9 cellular contexts compared by ENCODE assay signal in genomic region chr9:93126151-93126781, GRCh38. TPM values are rescaled to one million over a fixed set of nuclear protein-coding genes. Genes with fewer than 3 reads are reported as not detected.
DNase-seq lines count a peak whose midpoint lies in the region; ATAC-seq, FAIRE-seq and TF ChIP-seq lines count a peak whose summit lies in the region.
"Had no signal": no experiment of that assay in that cellular context is flagged by ENCODE, and none has a peak within 500 bp of the region (broad histone marks: within the 10 kb centered on the region; RNA-seq: fewer than 3 reads in every experiment).

No MANE protein-coding gene starts in this region.

- no peaks in the 10 kb centered on the region for H3K9me3 Mint-ChIP-seq in activated CD4-positive, alpha-beta memory T cell treated with anti-CD3 and anti-CD28 coated beads for 36 hours

- ATAC-seq in gastrocnemius medialis (no peak), GM21367 (IDR thresholded peaks at IDR 0.05; ENCODE audit: unreplicated experiment) (no peak)

- H3K9me3 ChIP-seq in gastrocnemius medialis, result no peaks in the 10 kb centered on the region

- POLR2A ChIA-PET in activated CD4-positive, alpha-beta memory T cell treated with anti-CD3 and anti-CD28 coated beads for 36 hours (lab: Charles Lee), result no interaction called here

- H3K36me3 ChIP-seq in gastrocnemius medialis, result peaks cover 0 to 17% of the 10 kb centered on the region in 2 donors

- H3K4me3 ChIP-seq in gastrocnemius medialis, result peak overlapping the region in 1 of 4 donors; percentile 8

- CTCF ChIA-PET in activated CD4-positive, alpha-beta memory T cell treated with anti-CD3 and anti-CD28 coated beads for 36 hours (lab: Charles Lee), result interaction anchor here (0.9 to 5.0 kb wide), 2 partner anchors 17 to 27 kb away, joined by 3 to 21 read pairs; no protein-coding TSS in a partner anchor

- no peak overlapping the region for H3K4me3 Mint-ChIP-seq in activated CD4-positive, alpha-beta memory T cell treated with anti-CD3 and anti-CD28 coated beads for 36 hours

- intact Hi-C loops in activated CD4-positive, alpha-beta memory T cell treated with anti-CD3 and anti-CD28 coated beads for 36 hours (cut with micrococcal nuclease), result no loop called here
- intact Hi-C loops in gastrocnemius medialis (cut with DNase I; ENCODE audit: low total_unique reads), result no loop called here

- H3K27ac Mint-ChIP-seq in activated CD4-positive, alpha-beta memory T cell treated with anti-CD3 and anti-CD28 coated beads for 36 hours, result peak overlapping the region; percentile 80

- no peak for TF ChIP-seq CTCF in gastrocnemius medialis (IDR thresholded peaks at IDR 0.05 in 4 of 5, conservative IDR thresholded peaks at IDR 0.05 in 1 of 5)

- H3K27me3 ChIP-seq in gastrocnemius medialis, result no peaks in the 10 kb centered on the region

- peak; percentile 20 for FAIRE-seq in GM12891 (lab: Jason Lieb, UNC)

- peaks cover 25% of the 10 kb centered on the region for H3K36me3 Mint-ChIP-seq in activated CD4-positive, alpha-beta memory T cell treated with anti-CD3 and anti-CD28 coated beads for 36 hours

- in situ Hi-C loops in gastrocnemius medialis (cut with MboI; ENCODE audit: low sequenced_read_pairs in 4 of 4), result no loop called here

- H3K4me1 Mint-ChIP-seq in activated CD4-positive, alpha-beta memory T cell treated with anti-CD3 and anti-CD28 coated beads for 36 hours (ENCODE audit: low read depth), result peaks cover 47% of the 10 kb centered on the region

- peaks cover 45 to 50% of the 10 kb centered on the region in 2 donors for H3K4me1 ChIP-seq in gastrocnemius medialis

- H3K27me3 Mint-ChIP-seq in activated CD4-positive, alpha-beta memory T cell treated with anti-CD3 and anti-CD28 coated beads for 36 hours, result no peaks in the 10 kb centered on the region

- peak overlapping the region in 3 of 4 donors; percentile 34 to 98 (median 95) for H3K27ac ChIP-seq in gastrocnemius medialis

- DNase-seq in GM12891 (ENCODE audit: insufficient read length, low spot score) (peak; percentile 32), iPS-NIHi11 (ENCODE audit: low spot score) (peak; percentile 41), gastrocnemius medialis (peak in 1 of 2 donors; percentile 14), NCI-H2029 (lab: John Stamatoyannopoulos, UW) (no peak), kidney glomerular epithelial cell (lab: John Stamatoyannopoulos, UW) (no peak), NK-92 (lab: John Stamatoyannopoulos, UW; ENCODE audit: unreplicated experiment) (no peak)
- DNase-seq in activated CD4-positive, alpha-beta memory T cell treated with anti-CD3 and anti-CD28 coated beads for 36 hours, result no peak
- DNase-seq: EL had no signal

- TF ChIP-seq POLR2A in GM12891 (IDR thresholded peaks at IDR 0.05; ENCODE audit: low read depth, low read length) (no peak), gastrocnemius medialis (IDR thresholded peaks at IDR 0.05) (no peak)

TF ChIP-seq in GM12891, 5 proteins besides CTCF, POLR2A, EP300 and RAD21:
- TF ChIP-seq POU2F2 (IDR thresholded peaks at IDR 0.05; ENCODE audit: low read depth, low read length), result no peak
- no peak for TF ChIP-seq TAF1 (IDR thresholded peaks at IDR 0.05; ENCODE audit: low read depth, low read length)
- no peak for TF ChIP-seq PAX5 (IDR thresholded peaks at IDR 0.05; ENCODE audit: insufficient read depth, low read length, severe bottlenecking)
- TF ChIP-seq SPI1 (IDR thresholded peaks at IDR 0.05; ENCODE audit: low read depth, low read length), result no peak
- no peak for TF ChIP-seq POLR2AphosphoS5 (IDR thresholded peaks at IDR 0.05; ENCODE audit: low read depth, low read length)
TF ChIP-seq in GM12891: peak in this region for 0.

RNA-seq across cellular contexts. Expression of gene NINJ1, which starts 7.8 kb away (rescaled TPM):
- polyA plus RNA-seq in GM12891 (2012; ENCODE audit: low read depth, missing spikeins), result 26.6 TPM
- 10 to 100 TPM; 77.9 to 82.0 TPM for total RNA-seq in activated CD4-positive, alpha-beta memory T cell treated with anti-CD3 and anti-CD28 coated beads for 36 hours
- total RNA-seq in gastrocnemius medialis, result 10 to 100 TPM; 28.5 to 58.5 (median 45.7) TPM

RNA-seq across cellular contexts. Expression of gene CARD19, which starts 30.2 kb away (rescaled TPM):
- polyA plus RNA-seq in GM12891 (2012; ENCODE audit: low read depth, missing spikeins), result 10.7 TPM
- 10 to 100 TPM; 77.9 to 80.0 TPM for total RNA-seq in activated CD4-positive, alpha-beta memory T cell treated with anti-CD3 and anti-CD28 coated beads for 36 hours
- total RNA-seq in gastrocnemius medialis, result 10 to 100 TPM; 49.6 to 82.4 (median 70.9) TPM

RNA-seq across cellular contexts. Expression of gene WNK2, which starts 57.7 kb away (rescaled TPM):
- not detected for polyA plus RNA-seq in GM12891 (2012; ENCODE audit: low read depth, missing spikeins)
- 1 to 10 TPM; 1.2 to 1.6 TPM for total RNA-seq in activated CD4-positive, alpha-beta memory T cell treated with anti-CD3 and anti-CD28 coated beads for 36 hours
- total RNA-seq in gastrocnemius medialis, result 10 to 100 TPM; 11.3 to 43.0 (median 24.7) TPM

Comparison
In these comparisons a context has a peak if more than half of its experiments do, and no peak if none do; other contexts are left out.
1. DNase-seq: peak in GM12891 (single experiment) and iPS-NIHi11 (single experiment); none in activated CD4-positive, alpha-beta memory T cell treated with anti-CD3 and anti-CD28 coated beads for 36 hours (single experiment), NCI-H2029 (single experiment), kidney glomerular epithelial cell (single experiment) and NK-92 (single experiment).
2. RNA of gene WNK2, which starts 57.7 kb away (total RNA-seq): 11.3 to 43.0 TPM in gastrocnemius medialis; 1.2 to 1.6 TPM in activated CD4-positive, alpha-beta memory T cell treated with anti-CD3 and anti-CD28 coated beads for 36 hours; every median in the first group is over 4 times any median in the second.